9 cellular contexts compared by ENCODE assay signal in genomic region chr18:34659579-34660517, GRCh38. TPM values are rescaled to one million over a fixed set of nuclear protein-coding genes. Genes with fewer than 3 reads are reported as not detected.
DNase-seq lines count a peak whose midpoint lies in the region; ATAC-seq, FAIRE-seq and TF ChIP-seq lines count a peak whose summit lies in the region.
"Had no signal": no experiment of that assay in that cellular context is flagged by ENCODE, and none has a peak within 500 bp of the region (broad histone marks: within the 10 kb centered on the region; RNA-seq: fewer than 3 reads in every experiment).

No MANE protein-coding gene starts in this region.

- peak overlapping the region; percentile 97 for H4K91ac ChIP-seq in H1 (replicated peaks; ENCODE audit: insufficient read length, low read length)

- no peaks in the 10 kb centered on the region for H3K36me3 ChIP-seq in NT2/D1 (ENCODE audit: insufficient read depth, insufficient read length, low read length)
- H3K36me3 ChIP-seq in H1 (ENCODE audit: control insufficient read depth in 2 of 4, insufficient read depth in 4 of 4, low read length in 3 of 4) = no peaks in the 10 kb centered on the region
- no peaks in the 10 kb centered on the region for H3K36me3 ChIP-seq in HepG2 (replicated peaks in 1 of 2; ENCODE audit: control insufficient read depth in 1 of 2, insufficient read depth in 2 of 2, low read length in 2 of 2)
- no peaks in the 10 kb centered on the region for H3K36me3 ChIP-seq in testis (ENCODE audit: low read depth, missing control alignments)
- H3K36me3 ChIP-seq: BLaER1 treated with 17β-estradiol and CSF1 and Interleukin-3, amounts not matched to agents 10 nM and 100 nM had no signal

- peak overlapping the region; percentile 44 for H3K56ac ChIP-seq in H1 (replicated peaks; ENCODE audit: insufficient read length, low read depth, low read length)

- no peak overlapping the region; the same call in 1 of the 2 replicates for H2AK5ac ChIP-seq in H1 (ENCODE audit: low read depth, low read length)

- H4K20me1 ChIP-seq in H1 (replicated peaks in 1 of 2; ENCODE audit: control insufficient read depth in 1 of 2, insufficient read depth in 2 of 2, low read length in 2 of 2) (no peaks in the 10 kb centered on the region), HepG2 (ENCODE audit: insufficient read depth, low read length) (no peaks in the 10 kb centered on the region)
- H4K20me1 ChIP-seq: BLaER1 treated with 17β-estradiol and CSF1 and Interleukin-3, amounts not matched to agents 10 nM and 100 nM had no signal

- peaks cover 4% of the 10 kb centered on the region for H3K4me1 ChIP-seq in NT2/D1 (ENCODE audit: insufficient read depth, insufficient read length)
- peaks cover 8 to 26% (median 22%) of the 10 kb centered on the region in 4 experiments; a peak in 6 of 7 replicates for H3K4me1 ChIP-seq in H1 (replicated peaks in 1 of 4; ENCODE audit: control insufficient read depth in 3 of 4, insufficient read depth in 4 of 4, low read length in 3 of 4)
- H3K4me1 ChIP-seq in HepG2 (ENCODE audit: insufficient read depth, low read length) = peaks cover 11% of the 10 kb centered on the region
- peaks cover 21% of the 10 kb centered on the region for H3K4me1 ChIP-seq in testis

- H3K9ac ChIP-seq in NT2/D1 (ENCODE audit: insufficient read length, low read depth) (no peak overlapping the region), H1 (replicated peaks in 1 of 4; ENCODE audit: extremely low read depth in 1 of 4, low read depth in 3 of 4, low read length in 3 of 4) (peak overlapping the region in 3 of 4 experiments; percentile 25 to 64 (median 40); a peak in 5 of 7 replicates), HepG2 (ENCODE audit: insufficient read depth, low read depth, low read length) (no peak overlapping the region)

- no peak overlapping the region for H3K4ac ChIP-seq in H1 (replicated peaks; ENCODE audit: insufficient read length, low read depth, low read length)

- no peaks in the 10 kb centered on the region for H3K79me1 ChIP-seq in H1 (ENCODE audit: low read depth, low read length)

- H3K23ac ChIP-seq in H1 (ENCODE audit: insufficient read length) = no peak overlapping the region

- TF ChIP-seq CTCF in H1 (IDR thresholded peaks at IDR 0.05; ENCODE audit: control extremely low read depth in 1 of 3, insufficient read depth in 1 of 3, low read depth in 1 of 3, low read length in 3 of 3) = no peak
- no peak for TF ChIP-seq CTCF in HepG2 (CRISPR knock-in tag; IDR thresholded peaks at IDR 0.05)
- no peak for TF ChIP-seq CTCF in testis (IDR thresholded peaks at IDR 0.05)

- H2BK120ac ChIP-seq in H1 (replicated peaks; ENCODE audit: low read depth, low read length) = peak overlapping the region; percentile 98

- CTCF ChIA-PET in H1 (lab: Charles Lee; ENCODE audit: partially characterized antibody) (interaction anchor here (0.8 to 6.1 kb wide), 16 partner anchors 13 to 373 kb away, joined by 3 to 75 read pairs (median 4); no protein-coding TSS in a partner anchor), HepG2 (lab: Yijun Ruan, JAX; ENCODE audit: low intra/inter-chr PET ratio, low total read pairs) (no interaction called here)

- H4K5ac ChIP-seq in H1 (ENCODE audit: insufficient read length, low read depth, low read length) = peak overlapping the region; percentile 58

- H3K27ac ChIP-seq in H1 (ENCODE audit: low read depth, low read length) (peak overlapping the region; percentile 82), HepG2 (ENCODE audit: extremely low read length, insufficient read depth, low read length) (no peak overlapping the region), testis (peak overlapping the region; percentile 46 to 60)

- FAIRE-seq in H1 (lab: Jason Lieb, UNC) (peak; percentile 98), HepG2 (lab: Jason Lieb, UNC) (no peak)

- H2AFZ ChIP-seq in H1 (ENCODE audit: low read length) (no peak overlapping the region), HepG2 (ENCODE audit: low read length) (no peak overlapping the region)

- no peaks in the 10 kb centered on the region; the same call in 1 of the 2 replicates for H3K23me2 ChIP-seq in H1 (ENCODE audit: low read depth, low read length)

- no peak overlapping the region for H3K14ac ChIP-seq in H1 (ENCODE audit: insufficient read length)

- ATAC-seq in HepG2 = peak; percentile 88
- no peak for ATAC-seq in stimulated activated naive CD8-positive, alpha-beta T cell treated with anti-CD3 and anti-CD28 coated beads, Interleukin-15, Interleukin-2, amounts not matched to agents 100 U/mL and 50 U/mL, for 24 hours

- TF ChIP-seq POLR2A in H1 (IDR thresholded peaks at IDR 0.05; ENCODE audit: control extremely low read depth in 1 of 2, low read depth in 2 of 2, low read length in 2 of 2) (peak in 1 of 2 experiments; percentile 75; a peak in 2 of 3 replicates), HepG2 (IDR thresholded peaks at IDR 0.05; ENCODE audit: insufficient read depth in 1 of 2, low read depth in 2 of 2, low read length in 2 of 2) (no peak), testis (IDR thresholded peaks at IDR 0.05) (no peak)

- intact Hi-C loops in HepG2 (cut with micrococcal nuclease; ENCODE audit: unreplicated experiment) = loop anchor here (2.0 kb wide), 1 partner anchor 167 kb away; no protein-coding TSS in a partner anchor
- intact Hi-C loops in testis (cut with DNase I; ENCODE audit: low total_unique reads) = no loop called here

- H3K4me3 ChIP-seq in NT2/D1 (ENCODE audit: insufficient read length, low read depth) (no peak overlapping the region), H1 (ENCODE audit: extremely low read depth in 1 of 4, insufficient read depth in 2 of 4, low read depth in 3 of 4, low read length in 4 of 4) (peak overlapping the region in 3 of 4 experiments; percentile 10 to 44 (median 16); a peak in 5 of 8 replicates), HepG2 (replicated peaks in 1 of 3; ENCODE audit: insufficient read depth in 1 of 3, low read depth in 2 of 3, low read length in 3 of 3) (no peak overlapping the region), testis (no peak overlapping the region)
- H3K4me3 ChIP-seq: BLaER1 treated with 17β-estradiol and CSF1 and Interleukin-3, amounts not matched to agents 10 nM and 100 nM had no signal

- H3K27me3 ChIP-seq in NT2/D1 (ENCODE audit: insufficient read depth, insufficient read length) = no peaks in the 10 kb centered on the region
- H3K27me3 ChIP-seq in H1 (replicated peaks in 1 of 4; ENCODE audit: control insufficient read depth in 3 of 4, extremely low read depth in 1 of 4, insufficient read depth in 3 of 4, low read length in 3 of 4) = no peaks in the 10 kb centered on the region
- H3K27me3 ChIP-seq in HepG2 (ENCODE audit: control insufficient read depth in 1 of 2, insufficient read depth in 2 of 2, low read length in 2 of 2) = no peaks in the 10 kb centered on the region
- no peaks in the 10 kb centered on the region for H3K27me3 ChIP-seq in testis
- H3K27me3 ChIP-seq: BLaER1 treated with 17β-estradiol and CSF1 and Interleukin-3, amounts not matched to agents 10 nM and 100 nM had no signal

- BruUV-seq in HepG2 (replicated peaks; lab: Mats Ljungman, UMichigan) = no TSS peak

- H3K18ac ChIP-seq in H1 (ENCODE audit: extremely low read depth, low read length) = no peak overlapping the region; the same call in 1 of the 2 replicates

- peak in 1 of 2 experiments; percentile 9; a peak in 1 of 4 replicates for TF ChIP-seq RAD21 in H1 (IDR thresholded peaks at IDR 0.05 in 1 of 2, conservative IDR thresholded peaks at IDR 0.05 in 1 of 2; ENCODE audit: low read depth in 2 of 2, low read length in 2 of 2)
- TF ChIP-seq RAD21 in HepG2 (CRISPR knock-in tag; IDR thresholded peaks at IDR 0.05) = no peak

- DNase-seq in SIG-M5 treated with dmso at 0.1 percent for 504 hours (lab: John Stamatoyannopoulos, UW; ENCODE audit: unreplicated experiment) = peak; percentile 72
- no peak for DNase-seq in SIG-M5 (lab: John Stamatoyannopoulos, UW)
- DNase-seq in NT2/D1 (ENCODE audit: low read depth, low spot score) = peak; percentile 74
- DNase-seq in H1 (ENCODE audit: low read depth in 1 of 2, low spot score in 2 of 2) = peak in 1 of 2 experiments; percentile 82
- DNase-seq in HepG2 (ENCODE audit: low spot score) = peak; percentile 84
- DNase-seq in testis = peak; percentile 91
- no peak for DNase-seq in stimulated activated naive CD8-positive, alpha-beta T cell treated with anti-CD3 and anti-CD28 coated beads, Interleukin-15, Interleukin-2, amounts not matched to agents 100 U/mL and 50 U/mL, for 24 hours
- DNase-seq in SKM-1 (lab: John Stamatoyannopoulos, UW; ENCODE audit: unreplicated experiment) = no peak

- H3K9me3 ChIP-seq in NT2/D1 (ENCODE audit: insufficient read depth, low read length) = peaks cover 8% of the 10 kb centered on the region; the same call in 1 of the 2 replicates
- H3K9me3 ChIP-seq in H1 (ENCODE audit: insufficient read depth in 2 of 2, low read depth in 1 of 2, low read length in 1 of 2) = no peaks in the 10 kb centered on the region
- H3K9me3 ChIP-seq in HepG2 (ENCODE audit: low read length) = no peaks in the 10 kb centered on the region
- H3K9me3 ChIP-seq in testis = no peaks in the 10 kb centered on the region
- H3K9me3 ChIP-seq: BLaER1 treated with 17β-estradiol and CSF1 and Interleukin-3, amounts not matched to agents 10 nM and 100 nM had no signal

- H2BK5ac ChIP-seq in H1 (ENCODE audit: low read depth, low read length) = peak overlapping the region; percentile 95

- WGBS in H1 (ENCODE audit: extremely low coverage in 1 of 2, insufficient coverage in 1 of 2, insufficient read length in 1 of 2, insufficient replicate concordance in 2 of 2, low coverage in 1 of 2, low lambda C conversion rate in 2 of 2, missing lambda C conversion rate in 1 of 2), 2 experiments = 4% methylated on average over 8 of the region's 8 CpGs; no CpG with 5 or more reads in 1 of the 2 experiments
- WGBS in HepG2 (ENCODE audit: low lambda C conversion rate) = 57% methylated on average over 8 of the region's 8 CpGs
- 38 to 44% methylated on average over 8 of the region's 8 CpGs for WGBS in testis, 2 donors

- peak overlapping the region; percentile 43 to 70 for H3K4me2 ChIP-seq in H1 (ENCODE audit: insufficient read depth in 1 of 2, low read depth in 2 of 2, low read length in 2 of 2)
- peak overlapping the region; percentile 29; the same call in 1 of the 2 replicates for H3K4me2 ChIP-seq in HepG2 (ENCODE audit: low read depth, low read length)

- no peaks in the 10 kb centered on the region for H3K79me2 ChIP-seq in H1 (ENCODE audit: control insufficient read depth in 1 of 2, insufficient read depth in 2 of 2, low read length in 2 of 2)
- H3K79me2 ChIP-seq in HepG2 (ENCODE audit: insufficient read depth, low read length) = no peaks in the 10 kb centered on the region

- POLR2A ChIA-PET in H1 (lab: Charles Lee; ENCODE audit: partially characterized antibody) = interaction anchor here (0.8 to 3.5 kb wide), 9 partner anchors 9 to 128 kb away, joined by 3 to 19 read pairs (median 4); no protein-coding TSS in a partner anchor
- POLR2A ChIA-PET in HepG2 (lab: Yijun Ruan, JAX) = no interaction called here

- peak overlapping the region; percentile 81 for H2BK20ac ChIP-seq in H1 (ENCODE audit: low read length)

- no peak overlapping the region for H4K8ac ChIP-seq in H1 (ENCODE audit: extremely low read depth, insufficient read depth, low read length)

- TF ChIP-seq EP300 in H1 (IDR thresholded peaks at IDR 0.05; ENCODE audit: borderline replicate concordance in 1 of 2, low read depth in 2 of 2, low read length in 2 of 2) (peak in 1 of 2 experiments; percentile 75; a peak in 1 of 3 replicates), HepG2 (IDR thresholded peaks at IDR 0.05; ENCODE audit: low read depth in 2 of 2, low read length in 2 of 2) (no peak), HepG2 (CRISPR knock-in tag; IDR thresholded peaks at IDR 0.05; ENCODE audit: borderline replicate concordance) (no peak)

- H2BK12ac ChIP-seq in H1 (ENCODE audit: low read depth, low read length) = peak overlapping the region; percentile 94; the same call in 1 of the 2 replicates

- in situ Hi-C loops in HepG2 (cut with HindIII; ENCODE audit: extremely low pct_ligation_motif_present, low pct_unique_long_range_greater_than_20kb) = loop anchor here (10.0 kb wide), 1 partner anchor 125 kb away; no protein-coding TSS in a partner anchor

- H2BK15ac ChIP-seq in H1 (ENCODE audit: low read length) = no peak overlapping the region

RNA-seq across cellular contexts. Expression of gene DTNA, which starts 50.2 kb away (rescaled TPM):
- total RNA-seq in H1 (2021; fragmentation: NEBNext Ultra II Directional; extraction: Animal tissue kit (Norgen Biotek cat#: 25700)) = 29.0 and 32.7 TPM in 2 replicates
- polyA plus RNA-seq in H1 (2011; rRNA removed) (17.2 and 30.2 TPM in 2 replicates), HepG2 (2011; rRNA removed) (29.0 and 32.7 TPM in 2 replicates), testis (ENCODE audit: insufficient read depth, low read depth, low replicate concordance) (18.9 TPM)
- 26.5 TPM for polyA plus RNA-seq in H1 (2011; cell fraction: cytosol; rRNA removed)
- 26.8 TPM for polyA plus RNA-seq in H1 (2011; cell fraction: nucleus; rRNA removed)
- polyA plus RNA-seq in H1 (2012, experiment 1 of 2) = 16.2 to 31.9 TPM (median 25.0 TPM) in 4 replicates
- 1.9 TPM for polyA plus RNA-seq in H1 (2012, experiment 2 of 2)
- 15.9 TPM for polyA plus RNA-seq in H1 (2013, experiment 1 of 2)
- polyA plus RNA-seq in H1 (2013, experiment 2 of 2) = 15.1 TPM
- polyA minus RNA-seq in H1 (2011; rRNA and poly(A)+ RNA removed) = 71.3 and 92.7 TPM in 2 replicates
- 12.8 TPM for polyA minus RNA-seq in H1 (2011; cell fraction: cytosol; rRNA and poly(A)+ RNA removed)
- polyA minus RNA-seq in H1 (2011; cell fraction: nucleus; rRNA and poly(A)+ RNA removed) = 64.0 TPM
- total RNA-seq in HepG2 (2016; rRNA removed; fragmentation: Illumina TruSeq; extraction: Trizol) (8.5 and 12.1 TPM in 2 replicates), testis (10 to 100 TPM; 69.1 to 96.0 TPM)
- total RNA-seq in HepG2 (2016; cell fraction: cytosol; rRNA removed; fragmentation: Illumina TruSeq; extraction: Trizol; ENCODE audit: low read depth) = 5.6 and 5.9 TPM in 2 replicates
- 7.7 and 11.2 TPM in 2 replicates for total RNA-seq in HepG2 (2016; cell fraction: insoluble cytoplasmic fraction; rRNA removed; fragmentation: Illumina TruSeq; extraction: Trizol)
- total RNA-seq in HepG2 (2016; cell fraction: membrane; rRNA removed; fragmentation: Illumina TruSeq; extraction: Trizol) = 6.9 TPM in 2 replicates
- 16.8 and 19.4 TPM in 2 replicates for total RNA-seq in HepG2 (2016; cell fraction: nucleus; rRNA removed; fragmentation: Illumina TruSeq; extraction: Trizol)
- polyA plus RNA-seq in HepG2 (2011; cell fraction: cytosol; rRNA removed) = 12.9 and 18.6 TPM in 2 replicates
- polyA plus RNA-seq in HepG2 (2011; cell fraction: nucleus; rRNA removed) = 57.8 and 94.9 TPM in 2 replicates
- polyA plus RNA-seq in HepG2 (2012) = 8.6 and 15.0 TPM in 2 replicates
- polyA plus RNA-seq in HepG2 (2016; cell fraction: cytosol; fragmentation: Illumina TruSeq; extraction: Trizol; ENCODE audit: low read depth) = 2.9 and 4.0 TPM in 2 replicates
- polyA plus RNA-seq in HepG2 (2016; cell fraction: insoluble cytoplasmic fraction; fragmentation: Illumina TruSeq; extraction: Trizol; ENCODE audit: low read depth) = 10.4 and 11.2 TPM in 2 replicates
- polyA plus RNA-seq in HepG2 (2016; cell fraction: membrane; fragmentation: Illumina TruSeq; extraction: Trizol; ENCODE audit: low read depth) = 5.0 and 5.4 TPM in 2 replicates
- 9.2 and 13.2 TPM in 2 replicates for polyA plus RNA-seq in HepG2 (2016; cell fraction: nucleus; fragmentation: Illumina TruSeq; extraction: Trizol; ENCODE audit: insufficient read depth, low read depth)
- polyA minus RNA-seq in HepG2 (2011; rRNA and poly(A)+ RNA removed; ENCODE audit: low replicate concordance) = 11.9 and 58.5 TPM in 2 replicates
- polyA minus RNA-seq in HepG2 (2011; cell fraction: cytosol; rRNA and poly(A)+ RNA removed) = 9.8 and 12.7 TPM in 2 replicates
- polyA minus RNA-seq in HepG2 (2011; cell fraction: nucleus; rRNA and poly(A)+ RNA removed) = 102 and 146 TPM in 2 replicates

Comparison
In these comparisons a context has a peak if more than half of its experiments do, and no peak if none do; other contexts are left out.
1. DNase-seq: peak in SIG-M5 treated with dmso at 0.1 percent for 504 hours (single experiment), NT2/D1 (single experiment), HepG2 (single experiment) and testis (single experiment); none in SIG-M5 (single experiment), stimulated activated naive CD8-positive, alpha-beta T cell treated with anti-CD3 and anti-CD28 coated beads, Interleukin-15, Interleukin-2, amounts not matched to agents 100 U/mL and 50 U/mL, for 24 hours (single experiment) and SKM-1 (single experiment).
2. H3K4me3 ChIP-seq: peak in H1 (3 of 4); none in NT2/D1 (single experiment), HepG2 (0 of 3) and testis (0 of 2).
3. H3K9ac ChIP-seq: peak in H1 (3 of 4); none in NT2/D1 (single experiment) and HepG2 (single experiment).